ENCODE assay signal across 8 cellular contexts in the genomic region with DNA sequence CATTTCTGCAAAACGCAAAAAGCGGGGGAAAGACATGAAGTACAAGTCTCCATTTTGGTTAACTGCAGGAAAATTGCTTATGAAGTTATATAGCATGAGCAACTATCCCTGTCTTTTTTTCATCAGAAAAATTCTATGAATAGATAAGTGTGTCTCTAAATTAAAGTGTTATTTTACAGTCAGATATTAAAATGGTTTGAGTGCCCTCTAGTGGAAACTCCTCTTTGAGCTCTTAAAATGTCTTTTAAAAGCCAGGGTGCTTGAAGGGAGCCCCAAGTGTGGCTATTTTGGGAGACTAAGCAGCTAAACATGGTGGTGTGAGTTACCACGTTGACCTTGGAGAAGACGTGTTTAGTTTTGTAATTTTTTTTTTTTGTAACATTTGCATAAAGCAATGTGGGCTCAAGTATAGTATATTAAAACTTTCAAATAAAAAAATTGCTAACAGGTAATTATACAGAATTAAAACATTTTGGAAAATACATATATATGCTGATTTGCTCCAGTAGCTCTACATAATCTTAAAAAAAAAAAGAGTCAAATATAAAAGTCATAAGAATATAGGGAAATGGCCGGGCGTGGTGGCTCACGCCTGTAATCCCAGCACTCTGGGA.
A peak's percentile ranks its signal among the peaks of the same experiment; 100 is the strongest.
DNase-seq lines count a peak whose midpoint lies in the region; ATAC-seq and TF ChIP-seq lines count a peak whose summit lies in the region.

No MANE protein-coding gene starts in this region.

- no peak for TF ChIP-seq EP300 in stomach (IDR thresholded peaks at IDR 0.05)

- peaks cover 35% of the 10 kb centered on the region for H3K36me3 ChIP-seq in right atrium auricular region
- H3K36me3 ChIP-seq in stomach, result peaks cover 30 to 81% (median 56%) of the 10 kb centered on the region in 4 donors

- ATAC-seq in natural killer cell (no peak), WTC11 (peak; percentile 46; the same call in 1 of the 2 replicates)
- ATAC-seq in natural killer cell treated with Interleukin-12 subunit alpha and Interleukin-12 subunit beta and Interleukin-15 and Interleukin-18, amount 100 ng/mL, for 72 hours, result no peak

- TF ChIP-seq POLR2A in stomach (IDR thresholded peaks at IDR 0.05), result no peak

- POLR2A ChIA-PET in WTC11 (lab: Charles Lee), result no interaction called here

- H3K27me3 ChIP-seq in right atrium auricular region, result no peaks in the 10 kb centered on the region
- no peaks in the 10 kb centered on the region for H3K27me3 ChIP-seq in stomach

- H3K27ac ChIP-seq in right atrium auricular region (no peak overlapping the region), stomach (no peak overlapping the region)

- 67 to 77% (median 75%) methylated on average over 7 of the region's 7 CpGs for whole genome bisulfite sequencing in stomach, 5 donors

- H3K9me3 ChIP-seq in right atrium auricular region (no peaks in the 10 kb centered on the region), stomach (no peaks in the 10 kb centered on the region)

- no peak overlapping the region for H3K4me3 ChIP-seq in right atrium auricular region
- no peak overlapping the region for H3K4me3 ChIP-seq in stomach

- no peak overlapping the region for H3K4me3 Mint-ChIP-seq in natural killer cell
- no peak overlapping the region for H3K4me3 Mint-ChIP-seq in natural killer cell treated with Interleukin-12 subunit alpha and Interleukin-12 subunit beta and Interleukin-15 and Interleukin-18, amount 100 ng/mL, for 72 hours
- H3K4me3 Mint-ChIP-seq in WTC11, result no peak overlapping the region

- H3K27me3 Mint-ChIP-seq in natural killer cell (ENCODE audit: low read depth in 2 of 2) (peaks cover 7 to 9% of the 10 kb centered on the region in 2 donors), WTC11 (ENCODE audit: low read depth) (no peaks in the 10 kb centered on the region)
- H3K27me3 Mint-ChIP-seq in natural killer cell treated with Interleukin-12 subunit alpha and Interleukin-12 subunit beta and Interleukin-15 and Interleukin-18, amount 100 ng/mL, for 72 hours, result peaks cover 6 to 12% of the 10 kb centered on the region in 2 donors

- H3K4me1 Mint-ChIP-seq in natural killer cell (no peaks in the 10 kb centered on the region), WTC11 (peaks cover 8% of the 10 kb centered on the region)
- H3K4me1 Mint-ChIP-seq in natural killer cell treated with Interleukin-12 subunit alpha and Interleukin-12 subunit beta and Interleukin-15 and Interleukin-18, amount 100 ng/mL, for 72 hours (ENCODE audit: low read depth in 2 of 2), result no peaks in the 10 kb centered on the region

- intact Hi-C loops in natural killer cell (cut with micrococcal nuclease), result loop anchor here (5.0 kb wide), 2 partner anchors 1250 to 1440 kb away; no protein-coding TSS in a partner anchor
- intact Hi-C loops in stomach (cut with DNase I; ENCODE audit: low total_unique reads), result no loop called here

- TF ChIP-seq CTCF in natural killer cell (IDR thresholded peaks at IDR 0.05) (peak; percentile 32), WTC11 (IDR thresholded peaks at IDR 0.05) (no peak), right atrium auricular region (IDR thresholded peaks at IDR 0.05) (peak; percentile 32 to 76), stomach (IDR thresholded peaks at IDR 0.05) (peak in 5 of 7 experiments; percentile 15 to 45 (median 40))

- H3K27ac Mint-ChIP-seq in natural killer cell, result no peak overlapping the region
- H3K27ac Mint-ChIP-seq in natural killer cell treated with Interleukin-12 subunit alpha and Interleukin-12 subunit beta and Interleukin-15 and Interleukin-18, amount 100 ng/mL, for 72 hours, result no peak overlapping the region
- H3K27ac Mint-ChIP-seq in WTC11, result no peak overlapping the region

- H3K36me3 Mint-ChIP-seq in natural killer cell (no peaks in the 10 kb centered on the region), WTC11 (peaks cover 10% of the 10 kb centered on the region)
- no peaks in the 10 kb centered on the region for H3K36me3 Mint-ChIP-seq in natural killer cell treated with Interleukin-12 subunit alpha and Interleukin-12 subunit beta and Interleukin-15 and Interleukin-18, amount 100 ng/mL, for 72 hours

- CTCF ChIA-PET in WTC11 (lab: Charles Lee), result interaction anchor here (0.6 to 3.6 kb wide), 40 partner anchors 10 to 971 kb away, joined by 3 to 95 read pairs (median 4); a partner anchor contains a TSS

- DNase-seq in natural killer cell, result no peak
- no peak for DNase-seq in natural killer cell treated with Interleukin-12 subunit alpha and Interleukin-12 subunit beta and Interleukin-15 and Interleukin-18, amount 100 ng/mL, for 72 hours (ENCODE audit: low spot score)
- peak; percentile 54 for DNase-seq in NCI-H2029 treated with DMSO at 0.1 percent for 48 hours (lab: John Stamatoyannopoulos, UW)
- DNase-seq in WTC11 (ENCODE audit: low spot score), result no peak
- no peak for DNase-seq in right atrium auricular region (ENCODE audit: low spot score)
- no peak for DNase-seq in stomach
- DNase-seq in ureter (ENCODE audit: low spot score), result no peak
- DNase-seq in occipital lobe (lab: John Stamatoyannopoulos, UW), result no peak

- H3K9me3 Mint-ChIP-seq in natural killer cell (no peaks in the 10 kb centered on the region), WTC11 (no peaks in the 10 kb centered on the region)
- H3K9me3 Mint-ChIP-seq in natural killer cell treated with Interleukin-12 subunit alpha and Interleukin-12 subunit beta and Interleukin-15 and Interleukin-18, amount 100 ng/mL, for 72 hours, result no peaks in the 10 kb centered on the region

- no peaks in the 10 kb centered on the region for H3K4me1 ChIP-seq in right atrium auricular region
- H3K4me1 ChIP-seq in stomach, result no peaks in the 10 kb centered on the region

TF ChIP-seq in WTC11, 78 proteins besides CTCF, POLR2A, EP300 and RAD21 (continues in another document):
- TF ChIP-seq, protein P1, sequence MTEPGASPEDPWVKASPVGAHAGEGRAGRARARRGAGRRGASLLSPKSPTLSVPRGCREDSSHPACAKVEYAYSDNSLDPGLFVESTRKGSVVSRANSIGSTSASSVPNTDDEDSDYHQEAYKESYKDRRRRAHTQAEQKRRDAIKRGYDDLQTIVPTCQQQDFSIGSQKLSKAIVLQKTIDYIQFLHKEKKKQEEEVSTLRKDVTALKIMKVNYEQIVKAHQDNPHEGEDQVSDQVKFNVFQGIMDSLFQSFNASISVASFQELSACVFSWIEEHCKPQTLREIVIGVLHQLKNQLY (CRISPR knock-in tag; IDR thresholded peaks at IDR 0.05), result no peak
- no peak for TF ChIP-seq FOXK1 (CRISPR knock-in tag; IDR thresholded peaks at IDR 0.05)
- no peak for TF ChIP-seq HMGA2 (CRISPR knock-in tag; IDR thresholded peaks at IDR 0.05)
- TF ChIP-seq JAZF1 (CRISPR knock-in tag; IDR thresholded peaks at IDR 0.05), result no peak
- no peak for TF ChIP-seq GTF2I (CRISPR knock-in tag; conservative IDR thresholded peaks at IDR 0.05)
- TF ChIP-seq, protein P2, sequence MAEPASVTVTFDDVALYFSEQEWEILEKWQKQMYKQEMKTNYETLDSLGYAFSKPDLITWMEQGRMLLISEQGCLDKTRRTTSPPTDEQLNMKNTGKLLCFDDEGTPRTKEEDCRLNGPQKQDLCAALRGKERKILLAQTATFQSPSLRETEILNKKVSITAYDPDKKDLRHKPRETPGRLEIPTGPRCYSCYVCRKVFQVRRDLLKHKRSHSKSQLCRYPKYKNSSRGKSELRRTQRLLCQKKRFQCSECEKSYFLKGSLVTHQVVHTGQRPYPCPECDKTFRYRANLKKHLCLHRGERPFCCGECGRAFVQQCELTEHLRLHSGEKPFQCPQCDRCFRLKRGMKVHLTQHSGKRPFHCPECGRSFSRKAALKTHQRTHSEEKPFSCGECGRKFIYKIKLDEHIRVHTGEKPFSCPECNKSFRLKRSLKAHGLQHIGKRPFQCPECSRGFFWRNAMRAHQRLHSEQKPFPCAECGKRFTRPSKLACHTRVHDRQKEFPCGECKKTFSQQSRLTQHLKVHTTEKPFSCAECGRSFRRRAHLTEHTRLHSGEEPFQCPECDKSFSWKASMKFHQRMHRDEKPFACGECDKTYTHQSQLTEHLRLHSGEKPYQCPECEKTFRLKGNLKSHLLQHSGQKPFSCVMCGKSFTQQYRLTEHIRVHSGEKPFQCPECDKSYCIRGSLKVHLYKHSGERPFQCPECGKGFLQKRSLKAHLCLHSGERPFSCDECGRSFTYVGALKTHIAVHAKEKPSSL (CRISPR knock-in tag; conservative IDR thresholded peaks at IDR 0.05), result no peak
- TF ChIP-seq, protein P3, sequence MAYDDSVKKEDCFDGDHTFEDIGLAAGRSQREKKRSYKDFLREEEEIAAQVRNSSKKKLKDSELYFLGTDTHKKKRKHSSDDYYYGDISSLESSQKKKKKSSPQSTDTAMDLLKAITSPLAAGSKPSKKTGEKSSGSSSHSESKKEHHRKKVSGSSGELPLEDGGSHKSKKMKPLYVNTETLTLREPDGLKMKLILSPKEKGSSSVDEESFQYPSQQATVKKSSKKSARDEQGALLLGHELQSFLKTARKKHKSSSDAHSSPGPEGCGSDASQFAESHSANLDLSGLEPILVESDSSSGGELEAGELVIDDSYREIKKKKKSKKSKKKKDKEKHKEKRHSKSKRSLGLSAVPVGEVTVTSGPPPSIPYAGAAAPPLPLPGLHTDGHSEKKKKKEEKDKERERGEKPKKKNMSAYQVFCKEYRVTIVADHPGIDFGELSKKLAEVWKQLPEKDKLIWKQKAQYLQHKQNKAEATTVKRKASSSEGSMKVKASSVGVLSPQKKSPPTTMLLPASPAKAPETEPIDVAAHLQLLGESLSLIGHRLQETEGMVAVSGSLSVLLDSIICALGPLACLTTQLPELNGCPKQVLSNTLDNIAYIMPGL (CRISPR knock-in tag; IDR thresholded peaks at IDR 0.05), result no peak
- no peak for TF ChIP-seq TEAD4 (CRISPR knock-in tag; IDR thresholded peaks at IDR 0.05)
- TF ChIP-seq CREM (CRISPR knock-in tag; IDR thresholded peaks at IDR 0.05), result no peak
- no peak for TF ChIP-seq ZNF671 (CRISPR knock-in tag; IDR thresholded peaks at IDR 0.05)
- TF ChIP-seq, protein P4, sequence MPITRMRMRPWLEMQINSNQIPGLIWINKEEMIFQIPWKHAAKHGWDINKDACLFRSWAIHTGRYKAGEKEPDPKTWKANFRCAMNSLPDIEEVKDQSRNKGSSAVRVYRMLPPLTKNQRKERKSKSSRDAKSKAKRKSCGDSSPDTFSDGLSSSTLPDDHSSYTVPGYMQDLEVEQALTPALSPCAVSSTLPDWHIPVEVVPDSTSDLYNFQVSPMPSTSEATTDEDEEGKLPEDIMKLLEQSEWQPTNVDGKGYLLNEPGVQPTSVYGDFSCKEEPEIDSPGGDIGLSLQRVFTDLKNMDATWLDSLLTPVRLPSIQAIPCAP (CRISPR knock-in tag; IDR thresholded peaks at IDR 0.05), result no peak
